In the genomic region with DNA sequence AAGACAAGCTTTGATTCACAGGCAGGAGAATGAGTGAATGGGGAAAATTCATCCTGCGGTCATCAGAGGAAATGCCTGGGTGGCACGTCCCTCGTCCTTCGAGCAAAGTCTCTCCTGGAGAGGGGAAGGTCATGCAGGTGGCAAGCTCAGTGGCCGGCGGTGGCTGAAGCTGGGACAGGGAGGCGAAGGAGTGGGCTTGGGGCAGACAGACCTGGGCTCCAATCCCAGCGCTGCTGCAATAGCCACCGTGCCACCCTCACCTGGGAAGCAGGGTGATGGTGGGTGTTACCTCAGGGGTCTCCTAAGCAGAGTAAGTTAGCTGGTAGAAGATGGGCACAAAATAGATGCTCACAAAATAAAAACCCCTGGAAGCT, we compare ENCODE assay signal across 27 cellular contexts. TPM values are rescaled to one million over a fixed set of nuclear protein-coding genes. Genes with fewer than 3 reads are reported as not detected.
A peak's percentile ranks its signal among the peaks of the same experiment; 100 is the strongest.
DNase-seq lines count a peak whose midpoint lies in the region; TF ChIP-seq lines count a peak whose summit lies in the region.
"Had no signal": no experiment of that assay in that cellular context is flagged by ENCODE, and none has a peak within 500 bp of the region (broad histone marks: within the 10 kb centered on the region; RNA-seq: fewer than 3 reads in every experiment).

No MANE protein-coding gene starts in this region.

- no peaks in the 10 kb centered on the region for H3K36me3 ChIP-seq in testis (ENCODE audit: low read depth, missing control alignments)
- H3K36me3 ChIP-seq: SJCRH30 had no signal

- no peak for TF ChIP-seq CTCF in testis (IDR thresholded peaks at IDR 0.05)
- TF ChIP-seq CTCF in dorsolateral prefrontal cortex (IDR thresholded peaks at IDR 0.05 in 54 of 56, conservative IDR thresholded peaks at IDR 0.05 in 2 of 56; ENCODE audit: low read depth in 1 of 56, partially characterized antibody in 56 of 56), result no peak

- 84 to 85% methylated on average over 9 of the region's 9 CpGs for WGBS in testis, 2 donors

- DNase-seq in Daoy (ENCODE audit: low read depth) (peak; percentile 39), M059J (ENCODE audit: low read depth) (peak; percentile 7), islet precursor cell (peak; percentile 32), testis (peak; percentile 7), nucleus accumbens (lab: John Stamatoyannopoulos, UW) (no peak), NCI-H1417 treated with DMSO at 0.1 percent for 48 hours (lab: John Stamatoyannopoulos, UW) (no peak), dorsolateral prefrontal cortex (no peak)
- DNase-seq: Calu3; DMS79 treated with DMSO at 0.1 percent for 48 hours; Kasumi-1; MV-4-11; NCI-H1105; NCI-H146; NCI-H1930; NCI-H2107; NCI-H446 treated with DMSO at 0.1 percent for 48 hours; NCI-H526; NCI-H82; NK-92 treated with Interleukin-12 subunit alpha and Interleukin-12 subunit beta, amount 100 ng/mL, for 24 hours; PC-3; SJCRH30 had no signal

- no peak for TF ChIP-seq POLR2A in testis (IDR thresholded peaks at IDR 0.05)

- no peaks in the 10 kb centered on the region for H3K27me3 ChIP-seq in testis
- H3K27me3 ChIP-seq in dorsolateral prefrontal cortex, result peaks cover 0 to 11% (median 0%) of the 10 kb centered on the region in 45 donors
- H3K27me3 ChIP-seq: SJCRH30 had no signal

- H3K9me3 ChIP-seq in testis, result no peaks in the 10 kb centered on the region
- H3K9me3 ChIP-seq: SJCRH30 had no signal

- H3K27ac ChIP-seq in testis, result no peak overlapping the region
- no peak overlapping the region for H3K27ac ChIP-seq in dorsolateral prefrontal cortex
- H3K27ac ChIP-seq: SJCRH30 had no signal

- H3K4me1 ChIP-seq in testis, result no peaks in the 10 kb centered on the region
- H3K4me1 ChIP-seq: SJCRH30 had no signal

- intact Hi-C loops in testis (cut with DNase I; ENCODE audit: low total_unique reads), result no loop called here
- intact Hi-C loops in dorsolateral prefrontal cortex (cut with DNase I), result no loop called here

- H3K4me3 ChIP-seq in testis (no peak overlapping the region), dorsolateral prefrontal cortex (no peak overlapping the region)
- H3K4me3 ChIP-seq: K562, SJCRH30 had no signal

RNA-seq across cellular contexts. Expression of a gene that starts 22.4 kb away (rescaled TPM):
- not detected in 2 replicates for total RNA-seq in Daoy (2014; rRNA removed; shearing (Covaris generic))
- not detected in 2 replicates for total RNA-seq in M059J (2014; rRNA removed; shearing (Covaris generic))
- total RNA-seq in testis (under 1 TPM in 1 of 2 donors, not detected in 1; 0.19 TPM), dorsolateral prefrontal cortex (10 to 100 TPM in 119 of 120 experiments, 1 to 10 TPM in 1; 6.0 to 35.7 (median 24.8) TPM)
- not detected for polyA plus RNA-seq in testis (ENCODE audit: insufficient read depth, low read depth, low replicate concordance)
- total RNA-seq: A172, Calu3, H4, K562, MCF 10A, PC-3, Right ventricle myocardium inferior had no signal
- polyA plus RNA-seq: BJ, K562 had no signal

RNA-seq across cellular contexts. Expression of a gene that starts 49.9 kb away (rescaled TPM):
- 18.9 and 21.9 TPM in 2 replicates for total RNA-seq in Daoy (2014; rRNA removed; shearing (Covaris generic))
- 14.9 and 19.7 TPM in 2 replicates for total RNA-seq in M059J (2014; rRNA removed; shearing (Covaris generic))
- 10 to 100 TPM; 28.2 to 32.4 TPM for total RNA-seq in testis
- 56.3 TPM for polyA plus RNA-seq in testis (ENCODE audit: insufficient read depth, low read depth, low replicate concordance)
- 10 to 100 TPM; 29.3 to 64.1 (median 43.9) TPM for total RNA-seq in dorsolateral prefrontal cortex

Comparison
In these comparisons a context has a peak if more than half of its experiments do, and no peak if none do; other contexts are left out.
1. DNase-seq: peak in Daoy (single experiment), M059J (single experiment), islet precursor cell (single experiment) and testis (single experiment); none in nucleus accumbens (0 of 56), NCI-H1417 treated with DMSO at 0.1 percent for 48 hours (single experiment) and dorsolateral prefrontal cortex (0 of 10).